25 cellular contexts compared by ENCODE assay signal in genomic region chr7:157701395-157701794, GRCh38.
DNase-seq lines count a peak whose midpoint lies in the region; ATAC-seq and TF ChIP-seq lines count a peak whose summit lies in the region.
"Had no signal": no experiment of that assay in that cellular context is flagged by ENCODE, and none has a peak within 500 bp of the region (broad histone marks: within the 10 kb centered on the region; RNA-seq: fewer than 3 reads in every experiment).

No MANE protein-coding gene starts in this region.

- no peaks in the 10 kb centered on the region for H3K4me1 Mint-ChIP-seq in osteocyte (ENCODE audit: unreplicated experiment)
- H3K4me1 Mint-ChIP-seq: B cell had no signal

- no peaks in the 10 kb centered on the region for H3F3A ChIP-seq in SK-N-SH (replicated peaks; ENCODE audit: insufficient read depth)

- no peaks in the 10 kb centered on the region for H3K9me2 ChIP-seq in SK-N-SH

- peaks cover 3% of the 10 kb centered on the region for H3K27me3 Mint-ChIP-seq in osteocyte (ENCODE audit: unreplicated experiment)

- WGBS in SK-N-SH (ENCODE audit: low lambda C conversion rate), result 48% methylated on average over 10 of the region's 10 CpGs

- no peak overlapping the region for H3K4me3 Mint-ChIP-seq in osteocyte (ENCODE audit: unreplicated experiment)
- H3K4me3 Mint-ChIP-seq: B cell; CD8-positive, alpha-beta T cell had no signal

- no peaks in the 10 kb centered on the region for H3K9me3 ChIP-seq in SK-N-SH
- no peaks in the 10 kb centered on the region for H3K9me3 ChIP-seq in left ventricle myocardium inferior (replicated peaks)
- H3K9me3 ChIP-seq: Caco-2, SJCRH30 had no signal

- TF ChIP-seq EP300 in SK-N-SH (IDR thresholded peaks at IDR 0.05; ENCODE audit: borderline replicate concordance in 1 of 2, low read depth in 1 of 2, low read length in 1 of 2), result no peak

- TF ChIP-seq RAD21 in SK-N-SH (IDR thresholded peaks at IDR 0.05; ENCODE audit: low read length), result no peak

- H3K27ac ChIP-seq in SK-N-SH (ENCODE audit: low read depth in 2 of 2, low read length in 1 of 2), result no peak overlapping the region
- H3K27ac ChIP-seq in left ventricle myocardium inferior (replicated peaks), result no peak overlapping the region
- H3K27ac ChIP-seq: 22Rv1, C4-2B, GM23248, KMS-11, SJCRH30 had no signal

- peaks cover 0 to 21% of the 10 kb centered on the region in 2 experiments; a peak in 1 of 4 replicates for H3K4me1 ChIP-seq in SK-N-SH (ENCODE audit: control insufficient read depth in 1 of 2, insufficient read depth in 2 of 2, low read depth in 1 of 2, low read length in 1 of 2)
- H3K4me1 ChIP-seq in left ventricle myocardium inferior, result no peaks in the 10 kb centered on the region
- H3K4me1 ChIP-seq: Caco-2, SJCRH30 had no signal

- H3K9me3 Mint-ChIP-seq in osteocyte (ENCODE audit: unreplicated experiment), result no peaks in the 10 kb centered on the region
- H3K9me3 Mint-ChIP-seq: CD8-positive, alpha-beta T cell had no signal

- no peaks in the 10 kb centered on the region for H3K36me3 Mint-ChIP-seq in osteocyte (ENCODE audit: unreplicated experiment)
- H3K36me3 Mint-ChIP-seq: CD8-positive, alpha-beta T cell had no signal

- DNase-seq in SK-N-SH (peak; percentile 18), cardiac septum (ENCODE audit: low spot score) (peak; percentile 47), left ventricle myocardium inferior (no peak), osteocyte (ENCODE audit: extremely low spot score, unreplicated experiment) (peak; percentile 62), NCI-H2171 (lab: John Stamatoyannopoulos, UW) (no peak)
- DNase-seq: Caco-2; CD8-positive, alpha-beta T cell; GM23248; H7; NCI-H1092 treated with DMSO at 0.1 percent for 48 hours; NCI-H1436; NCI-H187; NCI-H2081 treated with DMSO at 0.1 percent for 48 hours; NCI-H2171 treated with DMSO at 0.1 percent for 48 hours; NCI-H524 treated with DMSO at 0.1 percent for 48 hours; NCI-H774; PC-3; SJCRH30 had no signal

- H3K27me3 ChIP-seq in SK-N-SH (ENCODE audit: insufficient read depth) (peaks cover 5% of the 10 kb centered on the region; the same call in 1 of the 2 replicates), left ventricle myocardium inferior (ENCODE audit: low read depth) (peaks cover 85% of the 10 kb centered on the region)

- intact Hi-C loops in cardiac septum (cut with DNase I) (no loop called here), left ventricle myocardium inferior (cut with micrococcal nuclease) (no loop called here)

- H3K36me3 ChIP-seq in SK-N-SH (replicated peaks in 1 of 2; ENCODE audit: control insufficient read depth in 1 of 2, insufficient read depth in 2 of 2, low read length in 1 of 2) (no peaks in the 10 kb centered on the region), left ventricle myocardium inferior (no peaks in the 10 kb centered on the region)
- H3K36me3 ChIP-seq: SJCRH30 had no signal

- no peaks in the 10 kb centered on the region for H4K20me1 ChIP-seq in SK-N-SH (ENCODE audit: insufficient read depth)

- H3K79me2 ChIP-seq in SK-N-SH (ENCODE audit: insufficient read depth), result no peaks in the 10 kb centered on the region

- H3K4me2 ChIP-seq in SK-N-SH, result no peak overlapping the region
- H3K4me2 ChIP-seq: KMS-11 had no signal

- POLR2A ChIA-PET in SK-N-SH (lab: Yijun Ruan, JAX), result no interaction called here

- H2AFZ ChIP-seq in SK-N-SH (ENCODE audit: low read depth), result no peak overlapping the region
- H2AFZ ChIP-seq: GM23248 had no signal

- H3K9ac ChIP-seq in SK-N-SH, result no peak overlapping the region
- H3K9ac ChIP-seq: GM23248, KMS-11 had no signal

- H3K4me3 ChIP-seq in SK-N-SH (ENCODE audit: low read depth in 2 of 2, low read length in 1 of 2) (no peak overlapping the region), left ventricle myocardium inferior (no peak overlapping the region)
- H3K4me3 ChIP-seq: GM23248, SJCRH30 had no signal

- ATAC-seq in SK-N-SH treated with all-trans-retinoic acid at 6 μM for 48 hours, result no peak
- ATAC-seq in HG02763 (IDR thresholded peaks at IDR 0.05; ENCODE audit: unreplicated experiment), result no peak
- ATAC-seq: CD8-positive, alpha-beta T cell; Right ventricle myocardium inferior had no signal

- TF ChIP-seq CTCF in SK-N-SH (IDR thresholded peaks at IDR 0.05) (no peak), left ventricle myocardium inferior (IDR thresholded peaks at IDR 0.05; ENCODE audit: borderline replicate concordance) (no peak), osteocyte (IDR thresholded peaks at IDR 0.05) (no peak)

- no peak overlapping the region for H3K27ac Mint-ChIP-seq in osteocyte (ENCODE audit: unreplicated experiment)
- H3K27ac Mint-ChIP-seq: B cell; CD8-positive, alpha-beta T cell had no signal

- CTCF ChIA-PET in SK-N-SH (lab: Yijun Ruan, JAX), result interaction anchor here (0.9 to 1.1 kb wide), 2 partner anchors 10 to 173 kb away, joined by 3 read pairs; no protein-coding TSS in a partner anchor

TF ChIP-seq in SK-N-SH, 30 proteins besides CTCF, POLR2A, EP300 and RAD21 (continues in another document):
- TF ChIP-seq TCF12 (IDR thresholded peaks at IDR 0.05) (no peak), MEF2A (IDR thresholded peaks at IDR 0.05; ENCODE audit: borderline replicate concordance, low read depth) (no peak), NRF1 (IDR thresholded peaks at IDR 0.05; ENCODE audit: low read depth, low read length) (no peak), POLR2AphosphoS5 (IDR thresholded peaks at IDR 0.05; ENCODE audit: low read depth, low read length) (no peak), MAX (IDR thresholded peaks at IDR 0.05; ENCODE audit: low read depth) (no peak), YY1 (IDR thresholded peaks at IDR 0.05; ENCODE audit: low read depth) (no peak), PBX3 (IDR thresholded peaks at IDR 0.05) (no peak), FOXM1 (IDR thresholded peaks at IDR 0.05; ENCODE audit: low read depth) (no peak), JUND (IDR thresholded peaks at IDR 0.05) (no peak), IRF3 (IDR thresholded peaks at IDR 0.05; ENCODE audit: low read depth, low read length) (no peak)

TF ChIP-seq in SK-N-SH treated with all-trans-retinoic acid at 6 μM for 48 hours, 23 proteins besides CTCF, POLR2A, EP300 and RAD21:
- no peak for TF ChIP-seq CSRNP3 (CRISPR knock-in tag; IDR thresholded peaks at IDR 0.05)
- no peak for TF ChIP-seq PPARA (CRISPR knock-in tag; IDR thresholded peaks at IDR 0.05; ENCODE audit: borderline replicate concordance)
- no peak for TF ChIP-seq ARNTL (CRISPR knock-in tag; IDR thresholded peaks at IDR 0.05; ENCODE audit: borderline replicate concordance, low read depth)
- TF ChIP-seq ZFP30 (CRISPR knock-in tag; IDR thresholded peaks at IDR 0.05), result no peak
- TF ChIP-seq ZNF8 (CRISPR knock-in tag; IDR thresholded peaks at IDR 0.05), result no peak
- no peak for TF ChIP-seq POU6F1 (CRISPR knock-in tag; IDR thresholded peaks at IDR 0.05; ENCODE audit: borderline replicate concordance, low read depth)
- no peak for TF ChIP-seq GLIS3 (CRISPR knock-in tag; IDR thresholded peaks at IDR 0.05)

Comparison
In these comparisons a context has a peak if more than half of its experiments do, and no peak if none do; other contexts are left out.
1. DNase-seq: peak in SK-N-SH (single experiment), cardiac septum (single experiment) and osteocyte (single experiment); none in left ventricle myocardium inferior (single experiment) and NCI-H2171 (single experiment).